Comparison of ENCODE assay signal across 24 cellular contexts in genomic region chr17:44840274-44840673, GRCh38. TPM values are rescaled to one million over a fixed set of nuclear protein-coding genes. Genes with fewer than 3 reads are reported as not detected.
DNase-seq lines count a peak whose midpoint lies in the region; ATAC-seq, FAIRE-seq and TF ChIP-seq lines count a peak whose summit lies in the region.
"Had no signal": no experiment of that assay in that cellular context is flagged by ENCODE, and none has a peak within 500 bp of the region (broad histone marks: within the 10 kb centered on the region; RNA-seq: fewer than 3 reads in every experiment).

No MANE protein-coding gene starts in this region.

- no peak for DNase-seq in cardiac muscle cell (ENCODE audit: low read depth in 1 of 2, low spot score in 1 of 2)
- no peak for DNase-seq in left cardiac atrium
- DNase-seq in GM12865 (ENCODE audit: low read depth), result peak; percentile 21
- no peak for DNase-seq in H1 (ENCODE audit: low read depth in 1 of 2, low spot score in 2 of 2)
- no peak for DNase-seq in effector memory CD8-positive, alpha-beta T cell
- no peak for DNase-seq in upper lobe of right lung
- no peak for DNase-seq in naive thymus-derived CD8-positive, alpha-beta T cell
- DNase-seq: 8988T; C1 segment of cervical spinal cord; CD4-positive, CD25-positive, alpha-beta regulatory T cell; CD8-positive, alpha-beta memory T cell; COR-L47; DMS 273 treated with DMSO at 0.1 percent for 48 hours; DMS53; GM23248; HCEC 1CT; IMR-90 had no signal

- H3K27me3 ChIP-seq in cardiac muscle cell (no peaks in the 10 kb centered on the region), H1 (replicated peaks in 1 of 4; ENCODE audit: control insufficient read depth in 3 of 4, extremely low read depth in 1 of 4, insufficient read depth in 3 of 4, low read length in 3 of 4) (no peaks in the 10 kb centered on the region), upper lobe of right lung (no peaks in the 10 kb centered on the region)

- FAIRE-seq in H1 (lab: Jason Lieb, UNC), result no peak
- FAIRE-seq: G401.6, GM12892, GM18507, H54, HTR-8/SVneo had no signal

- TF ChIP-seq POLR2A in H1 (IDR thresholded peaks at IDR 0.05; ENCODE audit: control extremely low read depth in 1 of 2, low read depth in 2 of 2, low read length in 2 of 2), result no peak

- no peak overlapping the region for H3K56ac ChIP-seq in H1 (replicated peaks; ENCODE audit: insufficient read length, low read depth, low read length)

- TF ChIP-seq RAD21 in H1 (IDR thresholded peaks at IDR 0.05 in 1 of 2, conservative IDR thresholded peaks at IDR 0.05 in 1 of 2; ENCODE audit: low read depth in 2 of 2, low read length in 2 of 2), result no peak

- POLR2A ChIA-PET in H1 (lab: Charles Lee; ENCODE audit: partially characterized antibody), result interaction anchor here (1.0 to 1.3 kb wide), 4 partner anchors 9 to 58 kb away, joined by 3 to 8 read pairs (median 3); no protein-coding TSS in a partner anchor
- POLR2A ChIA-PET in naive thymus-derived CD8-positive, alpha-beta T cell (lab: Charles Lee), result no interaction called here

- H3K27ac ChIP-seq in cardiac muscle cell (peak overlapping the region; percentile 27), H1 (ENCODE audit: low read depth, low read length) (no peak overlapping the region), upper lobe of right lung (no peak overlapping the region)
- H3K27ac ChIP-seq: GM23248 had no signal

- H3K4ac ChIP-seq in H1 (replicated peaks; ENCODE audit: insufficient read length, low read depth, low read length), result no peak overlapping the region

- TF ChIP-seq EP300 in H1 (IDR thresholded peaks at IDR 0.05; ENCODE audit: borderline replicate concordance in 1 of 2, low read depth in 2 of 2, low read length in 2 of 2), result no peak

- no peak overlapping the region for H2BK120ac ChIP-seq in H1 (replicated peaks; ENCODE audit: low read depth, low read length)

- H3K4me1 ChIP-seq in cardiac muscle cell (ENCODE audit: low read depth) (peaks cover 27% of the 10 kb centered on the region), H1 (replicated peaks in 1 of 4; ENCODE audit: control insufficient read depth in 3 of 4, insufficient read depth in 4 of 4, low read length in 3 of 4) (peaks cover 0 to 17% (median 10%) of the 10 kb centered on the region in 4 experiments; a peak in 6 of 7 replicates), upper lobe of right lung (no peaks in the 10 kb centered on the region)

- H4K20me1 ChIP-seq in H1 (replicated peaks in 1 of 2; ENCODE audit: control insufficient read depth in 1 of 2, insufficient read depth in 2 of 2, low read length in 2 of 2), result no peaks in the 10 kb centered on the region

- H4K5ac ChIP-seq in H1 (ENCODE audit: insufficient read length, low read depth, low read length), result no peak overlapping the region

- H3K9ac ChIP-seq in H1 (replicated peaks in 1 of 4; ENCODE audit: extremely low read depth in 1 of 4, low read depth in 3 of 4, low read length in 3 of 4), result no peak overlapping the region
- H3K9ac ChIP-seq: GM23248 had no signal

- H2BK12ac ChIP-seq in H1 (ENCODE audit: low read depth, low read length), result no peak overlapping the region

- no peak overlapping the region for H3K14ac ChIP-seq in H1 (ENCODE audit: insufficient read length)

- CTCF ChIA-PET in H1 (lab: Charles Lee; ENCODE audit: partially characterized antibody), result interaction anchor here (1.1 to 12.4 kb wide), 3 partner anchors 8 to 61 kb away, joined by 5 to 142 read pairs (median 6); no protein-coding TSS in a partner anchor

- H3K9me3 ChIP-seq in cardiac muscle cell (ENCODE audit: low read depth) (no peaks in the 10 kb centered on the region), H1 (ENCODE audit: insufficient read depth in 2 of 2, low read depth in 1 of 2, low read length in 1 of 2) (no peaks in the 10 kb centered on the region), upper lobe of right lung (no peaks in the 10 kb centered on the region)

- ATAC-seq in left cardiac atrium (no peak), upper lobe of right lung (no peak)
- no peak for ATAC-seq in effector memory CD8-positive, alpha-beta T cell (replicated peaks)
- no peak for ATAC-seq in naive thymus-derived CD8-positive, alpha-beta T cell

- no peaks in the 10 kb centered on the region for H3K9me3 Mint-ChIP-seq in effector memory CD8-positive, alpha-beta T cell
- H3K9me3 Mint-ChIP-seq in naive thymus-derived CD8-positive, alpha-beta T cell, result no peaks in the 10 kb centered on the region
- H3K9me3 Mint-ChIP-seq: CD4-positive, CD25-positive, alpha-beta regulatory T cell; CD8-positive, alpha-beta memory T cell had no signal

- H3K23me2 ChIP-seq in H1 (ENCODE audit: low read depth, low read length), result no peaks in the 10 kb centered on the region

- H3K18ac ChIP-seq in H1 (ENCODE audit: extremely low read depth, low read length), result no peak overlapping the region

- peaks cover 3 to 4% of the 10 kb centered on the region in 2 donors for H3K27me3 Mint-ChIP-seq in effector memory CD8-positive, alpha-beta T cell
- peaks cover 0 to 2% (median 0%) of the 10 kb centered on the region in 5 donors for H3K27me3 Mint-ChIP-seq in naive thymus-derived CD8-positive, alpha-beta T cell

- H3K4me3 Mint-ChIP-seq in effector memory CD8-positive, alpha-beta T cell, result no peak overlapping the region
- no peak overlapping the region for H3K4me3 Mint-ChIP-seq in naive thymus-derived CD8-positive, alpha-beta T cell
- H3K4me3 Mint-ChIP-seq: CD8-positive, alpha-beta memory T cell had no signal

- no peaks in the 10 kb centered on the region for H3K4me1 Mint-ChIP-seq in effector memory CD8-positive, alpha-beta T cell (ENCODE audit: low read depth in 2 of 2)
- H3K4me1 Mint-ChIP-seq in naive thymus-derived CD8-positive, alpha-beta T cell, result no peaks in the 10 kb centered on the region
- H3K4me1 Mint-ChIP-seq: CD4-positive, CD25-positive, alpha-beta regulatory T cell; CD8-positive, alpha-beta memory T cell had no signal

- WGBS in H1 (ENCODE audit: extremely low coverage in 1 of 2, insufficient coverage in 1 of 2, insufficient read length in 1 of 2, insufficient replicate concordance in 2 of 2, low coverage in 1 of 2, low lambda C conversion rate in 2 of 2, missing lambda C conversion rate in 1 of 2), 2 experiments, result 92% methylated on average over 4 of the region's 4 CpGs; no CpG with 5 or more reads in 1 of the 2 experiments

- H2AK5ac ChIP-seq in H1 (ENCODE audit: low read depth, low read length), result no peak overlapping the region

- H3K4me2 ChIP-seq in H1 (ENCODE audit: insufficient read depth in 1 of 2, low read depth in 2 of 2, low read length in 2 of 2), result no peak overlapping the region

- no peaks in the 10 kb centered on the region for H3K36me3 ChIP-seq in cardiac muscle cell
- no peaks in the 10 kb centered on the region for H3K36me3 ChIP-seq in H1 (ENCODE audit: control insufficient read depth in 2 of 4, insufficient read depth in 4 of 4, low read length in 3 of 4)
- H3K36me3 ChIP-seq in upper lobe of right lung, result no peaks in the 10 kb centered on the region

- no peaks in the 10 kb centered on the region for H3K79me2 ChIP-seq in H1 (ENCODE audit: control insufficient read depth in 1 of 2, insufficient read depth in 2 of 2, low read length in 2 of 2)

- TF ChIP-seq CTCF in cardiac muscle cell (IDR thresholded peaks at IDR 0.05; ENCODE audit: low read depth, low read length) (no peak), GM12865 (IDR thresholded peaks at IDR 0.05; ENCODE audit: insufficient read depth, low read depth, low read length, missing control alignments) (no peak), H1 (IDR thresholded peaks at IDR 0.05; ENCODE audit: control extremely low read depth in 1 of 3, insufficient read depth in 1 of 3, low read depth in 1 of 3, low read length in 3 of 3) (no peak), upper lobe of right lung (IDR thresholded peaks at IDR 0.05) (no peak)

- H3K4me3 ChIP-seq in cardiac muscle cell (no peak overlapping the region), GM12865 (ENCODE audit: low read depth, low read length) (no peak overlapping the region), H1 (ENCODE audit: extremely low read depth in 1 of 4, insufficient read depth in 2 of 4, low read depth in 3 of 4, low read length in 4 of 4) (no peak overlapping the region), upper lobe of right lung (no peak overlapping the region)
- H3K4me3 ChIP-seq: GM23248 had no signal

- H2BK5ac ChIP-seq in H1 (ENCODE audit: low read depth, low read length), result no peak overlapping the region

- no peak overlapping the region for H4K8ac ChIP-seq in H1 (ENCODE audit: extremely low read depth, insufficient read depth, low read length)

- intact Hi-C loops in left cardiac atrium (cut with DNase I), result no loop called here
- intact Hi-C loops in upper lobe of right lung (cut with DNase I), result no loop called here

- H4K91ac ChIP-seq in H1 (replicated peaks; ENCODE audit: insufficient read length, low read length), result no peak overlapping the region

- H3K27ac Mint-ChIP-seq in effector memory CD8-positive, alpha-beta T cell, result no peak overlapping the region
- peak overlapping the region in 1 of 10 donors; percentile 44 for H3K27ac Mint-ChIP-seq in naive thymus-derived CD8-positive, alpha-beta T cell
- H3K27ac Mint-ChIP-seq: CD4-positive, CD25-positive, alpha-beta regulatory T cell; CD8-positive, alpha-beta memory T cell had no signal

- no peak overlapping the region for H3K23ac ChIP-seq in H1 (ENCODE audit: insufficient read length)

- no peak overlapping the region for H2AFZ ChIP-seq in H1 (ENCODE audit: low read length)
- H2AFZ ChIP-seq: GM23248 had no signal

- H3K36me3 Mint-ChIP-seq in effector memory CD8-positive, alpha-beta T cell (ENCODE audit: insufficient read depth), result no peaks in the 10 kb centered on the region
- no peaks in the 10 kb centered on the region for H3K36me3 Mint-ChIP-seq in naive thymus-derived CD8-positive, alpha-beta T cell
- H3K36me3 Mint-ChIP-seq: CD4-positive, CD25-positive, alpha-beta regulatory T cell; CD8-positive, alpha-beta memory T cell had no signal

- no peak overlapping the region for H2BK20ac ChIP-seq in H1 (ENCODE audit: low read length)

- peak overlapping the region; percentile 72; the same call in 1 of the 2 replicates for H2BK15ac ChIP-seq in H1 (ENCODE audit: low read length)

- H3K79me1 ChIP-seq in H1 (ENCODE audit: low read depth, low read length), result no peaks in the 10 kb centered on the region

RNA-seq across cellular contexts. Expression of gene HIGD1B, which starts 7.4 kb away (rescaled TPM):
- total RNA-seq in cardiac muscle cell (not detected in 2 replicates), left cardiac atrium (10 to 100 TPM; 11.6 to 14.1 TPM), upper lobe of right lung (36.4 TPM)
- polyA plus RNA-seq in cardiac muscle cell (0.55 TPM in 1 of 2 replicates, not detected in the other), H1 (2011; rRNA removed) (not detected in 2 replicates)
- total RNA-seq in H1 (2021; fragmentation: NEBNext Ultra II Directional; extraction: Animal tissue kit (Norgen Biotek cat#: 25700)), result not detected in 2 replicates
- not detected for polyA plus RNA-seq in H1 (2011; cell fraction: cytosol; rRNA removed)
- polyA plus RNA-seq in H1 (2011; cell fraction: nucleus; rRNA removed), result not detected
- polyA plus RNA-seq in H1 (2012, experiment 1 of 2), result not detected in 4 replicates
- polyA plus RNA-seq in H1 (2012, experiment 2 of 2), result not detected
- polyA plus RNA-seq in H1 (2013, experiment 1 of 2), result not detected
- polyA plus RNA-seq in H1 (2013, experiment 2 of 2), result not detected
- not detected in 2 replicates for polyA minus RNA-seq in H1 (2011; rRNA and poly(A)+ RNA removed)
- not detected for polyA minus RNA-seq in H1 (2011; cell fraction: cytosol; rRNA and poly(A)+ RNA removed)
- not detected for polyA minus RNA-seq in H1 (2011; cell fraction: nucleus; rRNA and poly(A)+ RNA removed)
- not detected for total RNA-seq in naive thymus-derived CD8-positive, alpha-beta T cell
- polyA plus RNA-seq in naive thymus-derived CD8-positive, alpha-beta T cell, result under 1 TPM in 2 of 3 donors, not detected in 1; 0.35 to 0.75 TPM
- total RNA-seq: A673; CD4-positive, CD25-positive, alpha-beta regulatory T cell; CD8-positive, alpha-beta memory T cell; GM23248; IMR-90 had no signal
- polyA plus RNA-seq: AG04450; CD4-positive, CD25-positive, alpha-beta regulatory T cell; GM23248; IMR-90 had no signal

RNA-seq across cellular contexts. Expression of gene GJC1, which starts 10.2 kb away (rescaled TPM):
- 25.8 and 37.3 TPM in 2 replicates for total RNA-seq in cardiac muscle cell
- polyA plus RNA-seq in cardiac muscle cell, result 14.8 and 27.0 TPM in 2 replicates
- 10 to 100 TPM; 28.5 to 38.5 TPM for total RNA-seq in left cardiac atrium
- 154 and 156 TPM in 2 replicates for total RNA-seq in H1 (2021; fragmentation: NEBNext Ultra II Directional; extraction: Animal tissue kit (Norgen Biotek cat#: 25700))
- 22.1 and 29.1 TPM in 2 replicates for polyA plus RNA-seq in H1 (2011; rRNA removed)
- polyA plus RNA-seq in H1 (2011; cell fraction: cytosol; rRNA removed), result 38.6 TPM
- 31.1 TPM for polyA plus RNA-seq in H1 (2011; cell fraction: nucleus; rRNA removed)
- 55.4 to 86.8 TPM (median 72.4 TPM) in 4 replicates for polyA plus RNA-seq in H1 (2012, experiment 1 of 2)
- polyA plus RNA-seq in H1 (2012, experiment 2 of 2), result 19.3 TPM
- 77.7 TPM for polyA plus RNA-seq in H1 (2013, experiment 1 of 2)
- 81.2 TPM for polyA plus RNA-seq in H1 (2013, experiment 2 of 2)
- 185 and 238 TPM in 2 replicates for polyA minus RNA-seq in H1 (2011; rRNA and poly(A)+ RNA removed)
- polyA minus RNA-seq in H1 (2011; cell fraction: cytosol; rRNA and poly(A)+ RNA removed), result 63.6 TPM
- polyA minus RNA-seq in H1 (2011; cell fraction: nucleus; rRNA and poly(A)+ RNA removed), result 42.5 TPM
- 22.8 TPM for total RNA-seq in upper lobe of right lung
- not detected for total RNA-seq in naive thymus-derived CD8-positive, alpha-beta T cell
- polyA plus RNA-seq in naive thymus-derived CD8-positive, alpha-beta T cell, result not detected
- total RNA-seq: CD4-positive, CD25-positive, alpha-beta regulatory T cell had no signal
- polyA plus RNA-seq: CD4-positive, CD25-positive, alpha-beta regulatory T cell; CD8-positive, alpha-beta memory T cell had no signal

RNA-seq across cellular contexts. Expression of gene EFTUD2, which starts 59.0 kb away (rescaled TPM):
- total RNA-seq in cardiac muscle cell (101 and 151 TPM in 2 replicates), left cardiac atrium (10 to 100 TPM; 59.0 to 66.1 TPM), upper lobe of right lung (74.4 TPM)
- polyA plus RNA-seq in cardiac muscle cell (105 and 141 TPM in 2 replicates), H1 (2011; rRNA removed) (118 and 127 TPM in 2 replicates)
- total RNA-seq in H1 (2021; fragmentation: NEBNext Ultra II Directional; extraction: Animal tissue kit (Norgen Biotek cat#: 25700)), result 174 and 195 TPM in 2 replicates
- polyA plus RNA-seq in H1 (2011; cell fraction: cytosol; rRNA removed), result 133 TPM
- 363 TPM for polyA plus RNA-seq in H1 (2011; cell fraction: nucleus; rRNA removed)
- 127 to 175 TPM (median 133 TPM) in 4 replicates for polyA plus RNA-seq in H1 (2012, experiment 1 of 2)
- 54.1 TPM for polyA plus RNA-seq in H1 (2012, experiment 2 of 2)
- polyA plus RNA-seq in H1 (2013, experiment 1 of 2), result 64.3 TPM
- polyA plus RNA-seq in H1 (2013, experiment 2 of 2), result 59.4 TPM
- 417 and 449 TPM in 2 replicates for polyA minus RNA-seq in H1 (2011; rRNA and poly(A)+ RNA removed)
- polyA minus RNA-seq in H1 (2011; cell fraction: cytosol; rRNA and poly(A)+ RNA removed), result 92.7 TPM
- polyA minus RNA-seq in H1 (2011; cell fraction: nucleus; rRNA and poly(A)+ RNA removed), result 129 TPM
- total RNA-seq in naive thymus-derived CD8-positive, alpha-beta T cell, result 100 to 1,000 TPM; 101 to 113 TPM
- polyA plus RNA-seq in naive thymus-derived CD8-positive, alpha-beta T cell, result 10 to 100 TPM; 57.0 to 79.0 (median 68.3) TPM

Comparison
In these comparisons a context has a peak if more than half of its experiments do, and no peak if none do; other contexts are left out.
1. RNA of gene HIGD1B, which starts 7.4 kb away (total RNA-seq): 36.4 TPM in upper lobe of right lung (single experiment) and 11.6 to 14.1 TPM in left cardiac atrium; not detected in cardiac muscle cell, not detected in H1 and not detected in naive thymus-derived CD8-positive, alpha-beta T cell; every median in the first group is over 10 times any median in the second.
2. RNA of gene GJC1, which starts 10.2 kb away (total RNA-seq): 154 to 156 TPM in H1, 28.5 to 38.5 TPM in left cardiac atrium, 25.8 to 37.3 TPM in cardiac muscle cell and 22.8 TPM in upper lobe of right lung (single experiment); not detected in naive thymus-derived CD8-positive, alpha-beta T cell; every median in the first group is over 10 times any median in the second.